In genomic region chr7:47720141-47720906, GRCh38 we compare ENCODE assay signal across 10 cellular contexts.
DNase-seq lines count a peak whose midpoint lies in the region; ATAC-seq, FAIRE-seq and TF ChIP-seq lines count a peak whose summit lies in the region.
"Had no signal": no experiment of that assay in that cellular context is flagged by ENCODE, and none has a peak within 500 bp of the region (broad histone marks: within the 10 kb centered on the region; RNA-seq: fewer than 3 reads in every experiment).

No MANE protein-coding gene starts in this region.

- DNase-seq in cerebellar cortex (ENCODE audit: low spot score) (peak; percentile 71), LoVo (ENCODE audit: low spot score) (no peak), immature natural killer cell (no peak), erythroblast (lab: John Stamatoyannopoulos, UW) (no peak), D721Med (ENCODE audit: insufficient read length, low spot score) (no peak)
- DNase-seq: T-helper 17 cell had no signal

- no peaks in the 10 kb centered on the region for H3K27me3 ChIP-seq in rectal smooth muscle tissue (ENCODE audit: control insufficient read depth, insufficient read depth, low read length)

- no peak for FAIRE-seq in D721Med (lab: Jason Lieb, UNC)
- FAIRE-seq: bronchial epithelial cell had no signal

- no peak overlapping the region for H3K4me3 Mint-ChIP-seq in immature natural killer cell
- H3K4me3 Mint-ChIP-seq: T-helper 17 cell had no signal

- H3K27me3 Mint-ChIP-seq in immature natural killer cell (ENCODE audit: low read depth in 3 of 3), result peaks cover 0 to 2% (median 0%) of the 10 kb centered on the region in 3 donors
- H3K27me3 Mint-ChIP-seq: T-helper 17 cell had no signal

- H3K4me3 ChIP-seq in rectal smooth muscle tissue (ENCODE audit: low read length), result no peak overlapping the region

- ATAC-seq in GM18907 (IDR thresholded peaks at IDR 0.05; ENCODE audit: unreplicated experiment) (peak; percentile 68), HG02973 (IDR thresholded peaks at IDR 0.05; ENCODE audit: unreplicated experiment) (peak; percentile 76)
- ATAC-seq: T-helper 17 cell had no signal

- no peaks in the 10 kb centered on the region for H3K4me1 Mint-ChIP-seq in immature natural killer cell
- H3K4me1 Mint-ChIP-seq: T-helper 17 cell had no signal

- H3K9me3 Mint-ChIP-seq in immature natural killer cell, result peaks cover 0 to 2% (median 0%) of the 10 kb centered on the region in 6 donors

- TF ChIP-seq POLR2A in erythroblast (IDR thresholded peaks at IDR 0.05; ENCODE audit: low read length), result no peak

- H3K27ac Mint-ChIP-seq in immature natural killer cell, result no peak overlapping the region
- H3K27ac Mint-ChIP-seq: T-helper 17 cell had no signal

- H3K36me3 ChIP-seq in rectal smooth muscle tissue (ENCODE audit: control insufficient read depth, insufficient read depth, low read length), result no peaks in the 10 kb centered on the region

- no peak for TF ChIP-seq CTCF in D721Med (IDR thresholded peaks at IDR 0.05; ENCODE audit: insufficient read depth, missing control alignments)

- peaks cover 11% of the 10 kb centered on the region for H3K4me1 ChIP-seq in rectal smooth muscle tissue (ENCODE audit: control insufficient read depth, insufficient read depth, low read length)

- peak overlapping the region; percentile 27 for H3K27ac ChIP-seq in rectal smooth muscle tissue (ENCODE audit: low read depth, low read length)

- no peaks in the 10 kb centered on the region for H3K36me3 Mint-ChIP-seq in immature natural killer cell

- H3K9ac ChIP-seq in rectal smooth muscle tissue (ENCODE audit: low read length), result no peak overlapping the region
